Comparison of ENCODE assay signal across 1 cellular context in the genomic region with DNA sequence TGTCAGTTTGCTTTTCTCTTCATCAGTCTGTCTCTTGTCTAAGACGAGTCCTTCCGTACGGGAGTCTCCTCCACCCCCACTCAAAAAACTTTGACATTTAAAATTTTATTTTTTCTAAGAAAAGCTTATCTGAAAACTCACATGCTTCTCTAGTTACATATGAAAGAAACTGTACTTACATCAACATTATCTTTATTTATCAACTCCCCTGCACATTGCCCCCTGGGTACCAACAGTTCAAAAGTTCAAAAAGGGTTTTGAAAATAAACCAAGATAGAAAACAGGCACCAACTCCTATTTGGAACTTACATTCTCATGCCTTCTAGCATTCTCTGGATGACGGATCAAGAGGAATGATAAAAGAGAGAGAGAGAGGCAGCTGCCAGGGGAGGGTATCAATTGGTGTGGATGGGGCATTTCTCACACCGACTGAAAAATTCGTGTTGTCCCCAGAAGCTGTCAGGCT.
A peak's percentile ranks its signal among the peaks of the same experiment; 100 is the strongest.
TF ChIP-seq lines count a peak whose summit lies in the region.

No MANE protein-coding gene starts in this region.

TF ChIP-seq in liver, 16 proteins besides CTCF, POLR2A, EP300 and RAD21 (continued from another document):
- TF ChIP-seq, protein P1, sequence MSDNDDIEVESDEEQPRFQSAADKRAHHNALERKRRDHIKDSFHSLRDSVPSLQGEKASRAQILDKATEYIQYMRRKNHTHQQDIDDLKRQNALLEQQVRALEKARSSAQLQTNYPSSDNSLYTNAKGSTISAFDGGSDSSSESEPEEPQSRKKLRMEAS (IDR thresholded peaks at IDR 0.05) = peak; percentile 37
- TF ChIP-seq ATF3 (IDR thresholded peaks at IDR 0.05) (no peak), FOXA1 (IDR thresholded peaks at IDR 0.05) (no peak)
